In the genomic region with DNA sequence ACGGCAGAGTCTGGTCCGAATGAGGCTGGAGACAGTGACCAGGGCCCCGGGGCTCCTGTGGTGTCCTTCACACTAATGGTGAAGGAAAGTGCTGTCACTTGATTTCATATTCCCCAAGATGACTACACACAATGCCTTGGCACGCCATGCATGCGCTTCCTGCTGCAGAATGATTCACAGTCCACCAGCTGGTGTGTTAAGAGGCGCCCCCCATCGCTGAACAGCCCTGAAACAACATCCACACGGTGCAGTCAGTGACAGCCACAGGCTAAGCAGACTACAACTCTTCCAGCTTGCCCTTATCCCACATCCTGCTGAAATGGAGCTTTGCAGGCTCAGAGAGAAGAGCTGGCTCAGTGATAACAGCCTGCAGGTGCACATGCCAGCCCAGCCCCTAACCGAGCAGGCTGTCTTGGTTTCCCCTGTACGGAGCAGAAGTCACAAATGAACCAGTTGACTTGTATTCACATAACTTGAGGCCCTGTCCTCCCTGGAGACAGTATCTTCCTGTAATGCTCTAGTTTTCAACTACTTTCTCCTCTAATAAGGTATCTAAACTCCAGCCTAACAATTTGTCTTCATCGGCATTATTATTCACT, we compare ENCODE assay signal across 1 cellular context.
TF ChIP-seq lines count a peak whose summit lies in the region.

No MANE protein-coding gene starts in this region.

TF ChIP-seq in GM12878, 131 proteins besides CTCF, POLR2A, EP300 and RAD21:
- TF ChIP-seq, protein P1, sequence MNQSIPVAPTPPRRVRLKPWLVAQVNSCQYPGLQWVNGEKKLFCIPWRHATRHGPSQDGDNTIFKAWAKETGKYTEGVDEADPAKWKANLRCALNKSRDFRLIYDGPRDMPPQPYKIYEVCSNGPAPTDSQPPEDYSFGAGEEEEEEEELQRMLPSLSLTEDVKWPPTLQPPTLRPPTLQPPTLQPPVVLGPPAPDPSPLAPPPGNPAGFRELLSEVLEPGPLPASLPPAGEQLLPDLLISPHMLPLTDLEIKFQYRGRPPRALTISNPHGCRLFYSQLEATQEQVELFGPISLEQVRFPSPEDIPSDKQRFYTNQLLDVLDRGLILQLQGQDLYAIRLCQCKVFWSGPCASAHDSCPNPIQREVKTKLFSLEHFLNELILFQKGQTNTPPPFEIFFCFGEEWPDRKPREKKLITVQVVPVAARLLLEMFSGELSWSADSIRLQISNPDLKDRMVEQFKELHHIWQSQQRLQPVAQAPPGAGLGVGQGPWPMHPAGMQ (IDR thresholded peaks at IDR 0.05; ENCODE audit: borderline replicate concordance), result no peak
- TF ChIP-seq MYB (IDR thresholded peaks at IDR 0.05; ENCODE audit: borderline replicate concordance, low read depth, low read length) (no peak), ZNF274 (IDR thresholded peaks at IDR 0.05; ENCODE audit: insufficient read depth, insufficient read length) (no peak), CEBPB (IDR thresholded peaks at IDR 0.05; ENCODE audit: borderline replicate concordance in 1 of 2, low read depth in 2 of 2, low read length in 2 of 2) (no peak), BRCA1 (IDR thresholded peaks at IDR 0.05; ENCODE audit: low read depth, low read length) (no peak), RFX5 (IDR thresholded peaks at IDR 0.05; ENCODE audit: low read depth, low read length) (no peak), PAX5 (IDR thresholded peaks at IDR 0.05; ENCODE audit: borderline replicate concordance, low read depth, low read length) (no peak), DPF2 (IDR thresholded peaks at IDR 0.05) (no peak), TCF12 (IDR thresholded peaks at IDR 0.05; ENCODE audit: low read depth, low read length) (no peak), KAT2A (conservative IDR thresholded peaks at IDR 0.05; ENCODE audit: control insufficient read depth, low read depth, low read length) (no peak), SMC3 (IDR thresholded peaks at IDR 0.05; ENCODE audit: borderline replicate concordance, low read length) (no peak), ESRRA (IDR thresholded peaks at IDR 0.05; ENCODE audit: low read length) (no peak), SRF (IDR thresholded peaks at IDR 0.05; ENCODE audit: low read depth in 2 of 2, low read length in 2 of 2) (no peak)
- TF ChIP-seq, protein P2, sequence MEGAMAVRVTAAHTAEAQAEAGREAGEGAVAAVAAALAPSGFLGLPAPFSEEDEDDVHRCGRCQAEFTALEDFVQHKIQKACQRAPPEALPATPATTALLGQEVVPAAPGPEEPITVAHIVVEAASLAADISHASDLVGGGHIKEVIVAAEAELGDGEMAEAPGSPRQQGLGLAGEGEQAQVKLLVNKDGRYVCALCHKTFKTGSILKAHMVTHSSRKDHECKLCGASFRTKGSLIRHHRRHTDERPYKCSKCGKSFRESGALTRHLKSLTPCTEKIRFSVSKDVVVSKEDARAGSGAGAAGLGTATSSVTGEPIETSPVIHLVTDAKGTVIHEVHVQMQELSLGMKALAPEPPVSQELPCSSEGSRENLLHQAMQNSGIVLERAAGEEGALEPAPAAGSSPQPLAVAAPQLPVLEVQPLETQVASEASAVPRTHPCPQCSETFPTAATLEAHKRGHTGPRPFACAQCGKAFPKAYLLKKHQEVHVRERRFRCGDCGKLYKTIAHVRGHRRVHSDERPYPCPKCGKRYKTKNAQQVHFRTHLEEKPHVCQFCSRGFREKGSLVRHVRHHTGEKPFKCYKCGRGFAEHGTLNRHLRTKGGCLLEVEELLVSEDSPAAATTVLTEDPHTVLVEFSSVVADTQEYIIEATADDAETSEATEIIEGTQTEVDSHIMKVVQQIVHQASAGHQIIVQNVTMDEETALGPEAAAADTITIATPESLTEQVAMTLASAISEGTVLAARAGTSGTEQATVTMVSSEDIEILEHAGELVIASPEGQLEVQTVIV (IDR thresholded peaks at IDR 0.05; ENCODE audit: borderline replicate concordance, partially characterized antibody), result no peak
- TF ChIP-seq, protein P3, sequence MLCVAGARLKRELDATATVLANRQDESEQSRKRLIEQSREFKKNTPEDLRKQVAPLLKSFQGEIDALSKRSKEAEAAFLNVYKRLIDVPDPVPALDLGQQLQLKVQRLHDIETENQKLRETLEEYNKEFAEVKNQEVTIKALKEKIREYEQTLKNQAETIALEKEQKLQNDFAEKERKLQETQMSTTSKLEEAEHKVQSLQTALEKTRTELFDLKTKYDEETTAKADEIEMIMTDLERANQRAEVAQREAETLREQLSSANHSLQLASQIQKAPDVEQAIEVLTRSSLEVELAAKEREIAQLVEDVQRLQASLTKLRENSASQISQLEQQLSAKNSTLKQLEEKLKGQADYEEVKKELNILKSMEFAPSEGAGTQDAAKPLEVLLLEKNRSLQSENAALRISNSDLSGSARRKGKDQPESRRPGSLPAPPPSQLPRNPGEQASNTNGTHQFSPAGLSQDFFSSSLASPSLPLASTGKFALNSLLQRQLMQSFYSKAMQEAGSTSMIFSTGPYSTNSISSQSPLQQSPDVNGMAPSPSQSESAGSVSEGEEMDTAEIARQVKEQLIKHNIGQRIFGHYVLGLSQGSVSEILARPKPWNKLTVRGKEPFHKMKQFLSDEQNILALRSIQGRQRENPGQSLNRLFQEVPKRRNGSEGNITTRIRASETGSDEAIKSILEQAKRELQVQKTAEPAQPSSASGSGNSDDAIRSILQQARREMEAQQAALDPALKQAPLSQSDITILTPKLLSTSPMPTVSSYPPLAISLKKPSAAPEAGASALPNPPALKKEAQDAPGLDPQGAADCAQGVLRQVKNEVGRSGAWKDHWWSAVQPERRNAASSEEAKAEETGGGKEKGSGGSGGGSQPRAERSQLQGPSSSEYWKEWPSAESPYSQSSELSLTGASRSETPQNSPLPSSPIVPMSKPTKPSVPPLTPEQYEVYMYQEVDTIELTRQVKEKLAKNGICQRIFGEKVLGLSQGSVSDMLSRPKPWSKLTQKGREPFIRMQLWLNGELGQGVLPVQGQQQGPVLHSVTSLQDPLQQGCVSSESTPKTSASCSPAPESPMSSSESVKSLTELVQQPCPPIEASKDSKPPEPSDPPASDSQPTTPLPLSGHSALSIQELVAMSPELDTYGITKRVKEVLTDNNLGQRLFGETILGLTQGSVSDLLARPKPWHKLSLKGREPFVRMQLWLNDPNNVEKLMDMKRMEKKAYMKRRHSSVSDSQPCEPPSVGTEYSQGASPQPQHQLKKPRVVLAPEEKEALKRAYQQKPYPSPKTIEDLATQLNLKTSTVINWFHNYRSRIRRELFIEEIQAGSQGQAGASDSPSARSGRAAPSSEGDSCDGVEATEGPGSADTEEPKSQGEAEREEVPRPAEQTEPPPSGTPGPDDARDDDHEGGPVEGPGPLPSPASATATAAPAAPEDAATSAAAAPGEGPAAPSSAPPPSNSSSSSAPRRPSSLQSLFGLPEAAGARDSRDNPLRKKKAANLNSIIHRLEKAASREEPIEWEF (IDR thresholded peaks at IDR 0.05; ENCODE audit: insufficient replicate concordance, low read depth, low read length), result no peak
- TF ChIP-seq, protein P4, sequence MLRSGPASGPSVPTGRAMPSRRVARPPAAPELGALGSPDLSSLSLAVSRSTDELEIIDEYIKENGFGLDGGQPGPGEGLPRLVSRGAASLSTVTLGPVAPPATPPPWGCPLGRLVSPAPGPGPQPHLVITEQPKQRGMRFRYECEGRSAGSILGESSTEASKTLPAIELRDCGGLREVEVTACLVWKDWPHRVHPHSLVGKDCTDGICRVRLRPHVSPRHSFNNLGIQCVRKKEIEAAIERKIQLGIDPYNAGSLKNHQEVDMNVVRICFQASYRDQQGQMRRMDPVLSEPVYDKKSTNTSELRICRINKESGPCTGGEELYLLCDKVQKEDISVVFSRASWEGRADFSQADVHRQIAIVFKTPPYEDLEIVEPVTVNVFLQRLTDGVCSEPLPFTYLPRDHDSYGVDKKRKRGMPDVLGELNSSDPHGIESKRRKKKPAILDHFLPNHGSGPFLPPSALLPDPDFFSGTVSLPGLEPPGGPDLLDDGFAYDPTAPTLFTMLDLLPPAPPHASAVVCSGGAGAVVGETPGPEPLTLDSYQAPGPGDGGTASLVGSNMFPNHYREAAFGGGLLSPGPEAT (IDR thresholded peaks at IDR 0.05; ENCODE audit: low read depth), result no peak
